ENCODE assay signal across 8 cellular contexts in genomic region chr11:108223449-108224149, GRCh38. TPM values are rescaled to one million over a fixed set of nuclear protein-coding genes. Genes with fewer than 3 reads are reported as not detected.
DNase-seq lines count a peak whose midpoint lies in the region; ATAC-seq and TF ChIP-seq lines count a peak whose summit lies in the region.

No MANE protein-coding gene starts in this region.

- no peak overlapping the region for H3K4me3 Mint-ChIP-seq in T-helper 2 cell treated with Interferon-gamma antibody and Interleukin-4, amounts not matched to agents 5 μg/mL and 100 μg/mL, for 36 hours
- no peak overlapping the region for H3K4me3 Mint-ChIP-seq in endodermal cell

- no peaks in the 10 kb centered on the region for H3K27me3 Mint-ChIP-seq in T-helper 2 cell treated with Interferon-gamma antibody and Interleukin-4, amounts not matched to agents 5 μg/mL and 100 μg/mL, for 36 hours (ENCODE audit: low read depth)
- no peaks in the 10 kb centered on the region for H3K27me3 Mint-ChIP-seq in endodermal cell (ENCODE audit: insufficient read depth)

- ATAC-seq in GM19025 (IDR thresholded peaks at IDR 0.05; ENCODE audit: low read depth, unreplicated experiment): peak; percentile 20
- peak; percentile 41 for ATAC-seq in HG03378 (IDR thresholded peaks at IDR 0.05; ENCODE audit: unreplicated experiment)

- H3K27ac ChIP-seq in endodermal cell (ENCODE audit: low read depth, low read length): peak overlapping the region; percentile 86

- no peak overlapping the region for H3K27ac Mint-ChIP-seq in T-helper 2 cell treated with Interferon-gamma antibody and Interleukin-4, amounts not matched to agents 5 μg/mL and 100 μg/mL, for 36 hours
- H3K27ac Mint-ChIP-seq in endodermal cell: no peak overlapping the region

- no peaks in the 10 kb centered on the region for H3K27me3 ChIP-seq in endodermal cell (ENCODE audit: control insufficient read depth, insufficient read depth, low read length, poor library complexity, severe bottlenecking)

- H3K4me3 ChIP-seq in endodermal cell (ENCODE audit: low read length) (peak overlapping the region; percentile 95), retinal pigment epithelial cell (ENCODE audit: low read length) (peak overlapping the region; percentile 96)

- DNase-seq in CD1c-positive myeloid dendritic cell (ENCODE audit: extremely low spot score) (peak; percentile 54), endodermal cell (no peak), retinal pigment epithelial cell (ENCODE audit: low read depth) (no peak), cortex of kidney (lab: John Stamatoyannopoulos, UW) (no peak), putamen (ENCODE audit: low spot score) (no peak)
- peak; percentile 51 for DNase-seq in T-helper 2 cell treated with Interferon-gamma antibody and Interleukin-4, amounts not matched to agents 5 μg/mL and 100 μg/mL, for 36 hours (ENCODE audit: low spot score)

- peak overlapping the region; percentile 68 for H3K9ac ChIP-seq in endodermal cell (ENCODE audit: extremely low read depth, low read length, poor library complexity, severe bottlenecking)

- H3K9me3 ChIP-seq in endodermal cell (ENCODE audit: control insufficient read depth, low read length): no peaks in the 10 kb centered on the region

- no peak for TF ChIP-seq CTCF in endodermal cell (conservative IDR thresholded peaks at IDR 0.05)
- TF ChIP-seq CTCF in retinal pigment epithelial cell (conservative IDR thresholded peaks at IDR 0.05; ENCODE audit: low read depth, low read length): no peak

- no peaks in the 10 kb centered on the region for H3K9me3 Mint-ChIP-seq in T-helper 2 cell treated with Interferon-gamma antibody and Interleukin-4, amounts not matched to agents 5 μg/mL and 100 μg/mL, for 36 hours
- H3K9me3 Mint-ChIP-seq in endodermal cell: no peaks in the 10 kb centered on the region

- 14% methylated on average over 17 of the region's 17 CpGs for WGBS in endodermal cell (ENCODE audit: insufficient coverage in 1 of 2, insufficient read length in 1 of 2), 2 experiments

- peaks cover 7% of the 10 kb centered on the region for H3K4me1 ChIP-seq in endodermal cell (ENCODE audit: control insufficient read depth, insufficient read depth, low read length)

- peaks cover 3% of the 10 kb centered on the region for H3K36me3 ChIP-seq in endodermal cell (ENCODE audit: control insufficient read depth, insufficient read depth, low read length)

- peaks cover 45% of the 10 kb centered on the region for H3K4me1 Mint-ChIP-seq in T-helper 2 cell treated with Interferon-gamma antibody and Interleukin-4, amounts not matched to agents 5 μg/mL and 100 μg/mL, for 36 hours (ENCODE audit: low read depth)
- peaks cover 34% of the 10 kb centered on the region for H3K4me1 Mint-ChIP-seq in endodermal cell

- H3K36me3 Mint-ChIP-seq in T-helper 2 cell treated with Interferon-gamma antibody and Interleukin-4, amounts not matched to agents 5 μg/mL and 100 μg/mL, for 36 hours (ENCODE audit: low read depth): peaks cover 41% of the 10 kb centered on the region
- peaks cover under 1% of the 10 kb centered on the region for H3K36me3 Mint-ChIP-seq in endodermal cell (ENCODE audit: low read depth)

RNA-seq across cellular contexts. Expression of gene ATM, which starts 0.7 kb away (rescaled TPM):
- 10 to 100 TPM; 60.9 to 63.0 TPM for total RNA-seq in endodermal cell
- 26.3 TPM for polyA plus RNA-seq in endodermal cell (2013, experiment 1 of 2)
- polyA plus RNA-seq in endodermal cell (2013, experiment 2 of 2): 23.7 TPM

RNA-seq across cellular contexts. Expression of gene NPAT, which starts 1.2 kb away (rescaled TPM):
- 10 to 100 TPM; 21.8 to 23.8 TPM for total RNA-seq in endodermal cell
- polyA plus RNA-seq in endodermal cell (2013, experiment 1 of 2): 13.2 TPM
- 13.6 TPM for polyA plus RNA-seq in endodermal cell (2013, experiment 2 of 2)

Comparison
In these comparisons a context has a peak if more than half of its experiments do, and no peak if none do; other contexts are left out.
1. DNase-seq: peak in CD1c-positive myeloid dendritic cell (single experiment) and T-helper 2 cell treated with Interferon-gamma antibody and Interleukin-4, amounts not matched to agents 5 μg/mL and 100 μg/mL, for 36 hours (single experiment); none in endodermal cell (single experiment), retinal pigment epithelial cell (single experiment), cortex of kidney (single experiment) and putamen (single experiment).